ENCODE assay signal across 11 cellular contexts in genomic region chr18:79484661-79485621, GRCh38.
DNase-seq lines count a peak whose midpoint lies in the region; FAIRE-seq and TF ChIP-seq lines count a peak whose summit lies in the region.
"Had no signal": no experiment of that assay in that cellular context is flagged by ENCODE, and none has a peak within 500 bp of the region (broad histone marks: within the 10 kb centered on the region; RNA-seq: fewer than 3 reads in every experiment).

No MANE protein-coding gene starts in this region.

- H3K27ac Mint-ChIP-seq in activated naive CD8-positive, alpha-beta T cell = peak overlapping the region; percentile 54
- H3K27ac Mint-ChIP-seq in activated naive CD8-positive, alpha-beta T cell treated with anti-CD3 and anti-CD28 coated beads for 36 hours = no peak overlapping the region

- no peaks in the 10 kb centered on the region for H3K27me3 Mint-ChIP-seq in activated naive CD8-positive, alpha-beta T cell
- no peaks in the 10 kb centered on the region for H3K27me3 Mint-ChIP-seq in activated naive CD8-positive, alpha-beta T cell treated with anti-CD3 and anti-CD28 coated beads for 36 hours
- H3K27me3 Mint-ChIP-seq: effector memory CD8-positive, alpha-beta T cell had no signal

- no peak for TF ChIP-seq POLR2A in erythroblast (IDR thresholded peaks at IDR 0.05; ENCODE audit: low read length)

- FAIRE-seq in urothelium cell line (lab: Jason Lieb, UNC) = peak; percentile 94

- H3K9me3 Mint-ChIP-seq in activated naive CD8-positive, alpha-beta T cell (ENCODE audit: low read depth) = no peaks in the 10 kb centered on the region
- no peaks in the 10 kb centered on the region for H3K9me3 Mint-ChIP-seq in activated naive CD8-positive, alpha-beta T cell treated with anti-CD3 and anti-CD28 coated beads for 36 hours
- H3K9me3 Mint-ChIP-seq: effector memory CD8-positive, alpha-beta T cell had no signal

- H3K4me3 Mint-ChIP-seq in activated naive CD8-positive, alpha-beta T cell = no peak overlapping the region
- H3K4me3 Mint-ChIP-seq in activated naive CD8-positive, alpha-beta T cell treated with anti-CD3 and anti-CD28 coated beads for 36 hours = no peak overlapping the region
- H3K4me3 Mint-ChIP-seq: effector memory CD8-positive, alpha-beta T cell had no signal

- no peaks in the 10 kb centered on the region for H3K36me3 Mint-ChIP-seq in activated naive CD8-positive, alpha-beta T cell
- H3K36me3 Mint-ChIP-seq in activated naive CD8-positive, alpha-beta T cell treated with anti-CD3 and anti-CD28 coated beads for 36 hours = peaks cover 6% of the 10 kb centered on the region

- peaks cover 2% of the 10 kb centered on the region for H3K4me1 Mint-ChIP-seq in activated naive CD8-positive, alpha-beta T cell (ENCODE audit: low read depth)
- H3K4me1 Mint-ChIP-seq in activated naive CD8-positive, alpha-beta T cell treated with anti-CD3 and anti-CD28 coated beads for 36 hours = no peaks in the 10 kb centered on the region

- DNase-seq in activated naive CD8-positive, alpha-beta T cell treated with anti-CD3 and anti-CD28 coated beads for 36 hours = no peak
- DNase-seq in astrocyte of the hippocampus (ENCODE audit: low read depth, low spot score) = peak; percentile 98
- peak; percentile 90 for DNase-seq in kidney tubule cell (ENCODE audit: low spot score)
- peak; percentile 93 for DNase-seq in urothelium cell line (ENCODE audit: low spot score)
- DNase-seq in erythroblast (lab: John Stamatoyannopoulos, UW) = no peak
- DNase-seq in cerebellar cortex (ENCODE audit: low spot score) = no peak
- no peak for DNase-seq in stimulated activated naive CD4-positive, alpha-beta T cell treated with Interleukin-2 at 50 U/mL for 16 hours (lab: John Stamatoyannopoulos, UW)
- DNase-seq: effector memory CD8-positive, alpha-beta T cell; SHP77; stimulated activated CD4-positive, alpha-beta T cell treated with anti-CD3 and anti-CD28 coated beads, Interleukin-2, amount 100 ng/mL, for 24 hours had no signal

Comparison
In these comparisons a context has a peak if more than half of its experiments do, and no peak if none do; other contexts are left out.
1. DNase-seq: peak in astrocyte of the hippocampus (single experiment), kidney tubule cell (single experiment) and urothelium cell line (single experiment); none in activated naive CD8-positive, alpha-beta T cell treated with anti-CD3 and anti-CD28 coated beads for 36 hours (single experiment), erythroblast (0 of 2), cerebellar cortex (single experiment) and stimulated activated naive CD4-positive, alpha-beta T cell treated with Interleukin-2 at 50 U/mL for 16 hours (single experiment).